In the genomic region with DNA sequence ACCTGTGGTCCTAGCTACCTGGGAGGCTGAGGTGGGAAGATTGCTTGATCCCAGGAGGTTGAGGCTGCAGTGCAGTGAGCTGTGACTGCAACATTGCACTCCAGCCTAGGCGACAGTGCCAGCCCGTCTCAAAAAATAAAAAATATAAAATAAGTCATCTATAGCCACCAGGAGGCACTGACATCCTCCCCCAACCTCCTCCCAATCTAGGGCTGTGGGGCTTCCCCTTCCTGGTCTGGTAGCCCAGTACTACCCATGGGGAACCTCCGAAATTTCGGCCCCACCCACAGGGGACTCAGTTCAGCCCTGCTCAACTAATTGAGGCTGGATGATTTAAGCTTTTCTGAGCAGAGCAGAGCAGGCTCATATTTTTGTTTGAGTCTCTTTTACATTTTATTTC, we compare ENCODE assay signal across 1 cellular context.
TF ChIP-seq lines count a peak whose summit lies in the region.

No MANE protein-coding gene starts in this region.

TF ChIP-seq in HEK293, 187 proteins besides CTCF, POLR2A, EP300 and RAD21 (continued from another document):
- TF ChIP-seq ZBTB6 (tag by site-specific recombination; IDR thresholded peaks at IDR 0.05), result 0 out of 2 replicates have a peak, but pooled peaks have one; percentile 3
- TF ChIP-seq, protein P1, sequence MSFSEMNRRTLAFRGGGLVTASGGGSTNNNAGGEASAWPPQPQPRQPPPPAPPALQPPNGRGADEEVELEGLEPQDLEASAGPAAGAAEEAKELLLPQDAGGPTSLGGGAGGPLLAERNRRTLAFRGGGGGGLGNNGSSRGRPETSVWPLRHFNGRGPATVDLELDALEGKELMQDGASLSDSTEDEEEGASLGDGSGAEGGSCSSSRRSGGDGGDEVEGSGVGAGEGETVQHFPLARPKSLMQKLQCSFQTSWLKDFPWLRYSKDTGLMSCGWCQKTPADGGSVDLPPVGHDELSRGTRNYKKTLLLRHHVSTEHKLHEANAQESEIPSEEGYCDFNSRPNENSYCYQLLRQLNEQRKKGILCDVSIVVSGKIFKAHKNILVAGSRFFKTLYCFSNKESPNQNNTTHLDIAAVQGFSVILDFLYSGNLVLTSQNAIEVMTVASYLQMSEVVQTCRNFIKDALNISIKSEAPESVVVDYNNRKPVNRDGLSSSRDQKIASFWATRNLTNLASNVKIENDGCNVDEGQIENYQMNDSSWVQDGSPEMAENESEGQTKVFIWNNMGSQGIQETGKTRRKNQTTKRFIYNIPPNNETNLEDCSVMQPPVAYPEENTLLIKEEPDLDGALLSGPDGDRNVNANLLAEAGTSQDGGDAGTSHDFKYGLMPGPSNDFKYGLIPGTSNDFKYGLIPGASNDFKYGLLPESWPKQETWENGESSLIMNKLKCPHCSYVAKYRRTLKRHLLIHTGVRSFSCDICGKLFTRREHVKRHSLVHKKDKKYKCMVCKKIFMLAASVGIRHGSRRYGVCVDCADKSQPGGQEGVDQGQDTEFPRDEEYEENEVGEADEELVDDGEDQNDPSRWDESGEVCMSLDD (tag by site-specific recombination; IDR thresholded peaks at IDR 0.05), result no peak
- no peak for TF ChIP-seq ZNF670 (tag by site-specific recombination; IDR thresholded peaks at IDR 0.05; ENCODE audit: low read depth)
- TF ChIP-seq, protein P2, sequence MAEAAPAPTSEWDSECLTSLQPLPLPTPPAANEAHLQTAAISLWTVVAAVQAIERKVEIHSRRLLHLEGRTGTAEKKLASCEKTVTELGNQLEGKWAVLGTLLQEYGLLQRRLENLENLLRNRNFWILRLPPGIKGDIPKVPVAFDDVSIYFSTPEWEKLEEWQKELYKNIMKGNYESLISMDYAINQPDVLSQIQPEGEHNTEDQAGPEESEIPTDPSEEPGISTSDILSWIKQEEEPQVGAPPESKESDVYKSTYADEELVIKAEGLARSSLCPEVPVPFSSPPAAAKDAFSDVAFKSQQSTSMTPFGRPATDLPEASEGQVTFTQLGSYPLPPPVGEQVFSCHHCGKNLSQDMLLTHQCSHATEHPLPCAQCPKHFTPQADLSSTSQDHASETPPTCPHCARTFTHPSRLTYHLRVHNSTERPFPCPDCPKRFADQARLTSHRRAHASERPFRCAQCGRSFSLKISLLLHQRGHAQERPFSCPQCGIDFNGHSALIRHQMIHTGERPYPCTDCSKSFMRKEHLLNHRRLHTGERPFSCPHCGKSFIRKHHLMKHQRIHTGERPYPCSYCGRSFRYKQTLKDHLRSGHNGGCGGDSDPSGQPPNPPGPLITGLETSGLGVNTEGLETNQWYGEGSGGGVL (tag by site-specific recombination; IDR thresholded peaks at IDR 0.05), result no peak
- no peak for TF ChIP-seq OVOL3 (tag by site-specific recombination; IDR thresholded peaks at IDR 0.05)
- TF ChIP-seq ZNF335 (tag by site-specific recombination; conservative IDR thresholded peaks at IDR 0.05), result 0 out of 2 replicates have a peak, but pooled peaks have one; percentile 14
- no peak for TF ChIP-seq ZBTB20 (tag by site-specific recombination; IDR thresholded peaks at IDR 0.05)
- no peak for TF ChIP-seq ZNF701 (tag by site-specific recombination; IDR thresholded peaks at IDR 0.05)
- no peak for TF ChIP-seq ZNF214 (tag by site-specific recombination; IDR thresholded peaks at IDR 0.05; ENCODE audit: borderline replicate concordance)
- no peak for TF ChIP-seq BCL11B (tag by site-specific recombination; IDR thresholded peaks at IDR 0.05; ENCODE audit: low read depth)
- TF ChIP-seq ZXDB (tag by site-specific recombination; IDR thresholded peaks at IDR 0.05), result no peak
- TF ChIP-seq, protein P3, sequence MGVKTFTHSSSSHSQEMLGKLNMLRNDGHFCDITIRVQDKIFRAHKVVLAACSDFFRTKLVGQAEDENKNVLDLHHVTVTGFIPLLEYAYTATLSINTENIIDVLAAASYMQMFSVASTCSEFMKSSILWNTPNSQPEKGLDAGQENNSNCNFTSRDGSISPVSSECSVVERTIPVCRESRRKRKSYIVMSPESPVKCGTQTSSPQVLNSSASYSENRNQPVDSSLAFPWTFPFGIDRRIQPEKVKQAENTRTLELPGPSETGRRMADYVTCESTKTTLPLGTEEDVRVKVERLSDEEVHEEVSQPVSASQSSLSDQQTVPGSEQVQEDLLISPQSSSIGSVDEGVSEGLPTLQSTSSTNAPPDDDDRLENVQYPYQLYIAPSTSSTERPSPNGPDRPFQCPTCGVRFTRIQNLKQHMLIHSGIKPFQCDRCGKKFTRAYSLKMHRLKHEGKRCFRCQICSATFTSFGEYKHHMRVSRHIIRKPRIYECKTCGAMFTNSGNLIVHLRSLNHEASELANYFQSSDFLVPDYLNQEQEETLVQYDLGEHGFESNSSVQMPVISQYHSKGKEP (tag by site-specific recombination; IDR thresholded peaks at IDR 0.05), result no peak
